Comparison of ENCODE assay signal across 9 cellular contexts in the genomic region with DNA sequence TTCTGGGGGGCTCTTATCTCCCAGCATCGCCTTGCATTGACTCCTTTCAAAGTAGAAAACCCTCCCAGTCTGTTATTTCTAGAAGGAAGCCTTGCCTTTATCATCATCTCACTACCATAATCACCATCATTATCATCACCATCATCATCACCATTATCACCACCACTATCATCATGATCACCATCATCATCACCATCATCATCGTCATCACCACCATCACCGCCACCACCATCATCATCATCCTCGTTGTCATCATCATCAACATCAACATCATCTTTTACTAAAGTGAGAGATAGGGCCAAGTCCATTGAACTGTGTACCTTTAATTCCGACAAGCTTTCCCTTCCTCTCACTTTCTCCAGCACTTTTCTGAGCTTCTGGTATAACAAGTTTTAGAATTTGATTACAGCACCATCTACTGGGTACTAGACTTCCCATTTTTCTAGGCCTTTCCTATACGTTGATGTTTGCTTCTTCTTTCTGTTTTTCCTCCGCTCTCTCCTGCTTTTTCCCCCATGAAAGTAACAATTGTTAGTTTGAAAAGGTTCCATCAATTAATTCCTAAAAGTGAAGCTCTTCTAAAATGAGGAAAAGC.
A peak's percentile ranks its signal among the peaks of the same experiment; 100 is the strongest.
DNase-seq lines count a peak whose midpoint lies in the region; ATAC-seq lines count a peak whose summit lies in the region.
"Had no signal": no experiment of that assay in that cellular context is flagged by ENCODE, and none has a peak within 500 bp of the region (broad histone marks: within the 10 kb centered on the region; RNA-seq: fewer than 3 reads in every experiment).

No MANE protein-coding gene starts in this region.

- H3K36me3 Mint-ChIP-seq in effector memory CD8-positive, alpha-beta T cell (ENCODE audit: insufficient read depth) = no peaks in the 10 kb centered on the region
- no peaks in the 10 kb centered on the region for H3K36me3 Mint-ChIP-seq in stimulated activated effector memory CD8-positive, alpha-beta T cell treated with anti-CD3 and anti-CD28 coated beads, Interleukin-12 subunit alpha, Interleukin-12 subunit beta, amount 100 ng/mL, for 72 hours

- no peak overlapping the region for H3K27ac Mint-ChIP-seq in effector memory CD8-positive, alpha-beta T cell
- no peak overlapping the region for H3K27ac Mint-ChIP-seq in stimulated activated effector memory CD8-positive, alpha-beta T cell treated with anti-CD3 and anti-CD28 coated beads, Interleukin-12 subunit alpha, Interleukin-12 subunit beta, amount 100 ng/mL, for 72 hours

- H3K4me3 ChIP-seq in skeletal muscle cell (ENCODE audit: low read depth, low read length) = no peak overlapping the region

- ATAC-seq in effector memory CD8-positive, alpha-beta T cell (replicated peaks) = no peak
- no peak for ATAC-seq in stimulated activated effector memory CD8-positive, alpha-beta T cell treated with anti-CD3 and anti-CD28 coated beads, Interleukin-12 subunit alpha, Interleukin-12 subunit beta, amount 100 ng/mL, for 72 hours
- ATAC-seq: activated T-cell treated with anti-CD3 and anti-CD28 coated beads, Interleukin-2, amount 50 U/mL, for 4 hours had no signal

- H3K9me3 Mint-ChIP-seq in effector memory CD8-positive, alpha-beta T cell = no peaks in the 10 kb centered on the region
- no peaks in the 10 kb centered on the region for H3K9me3 Mint-ChIP-seq in stimulated activated effector memory CD8-positive, alpha-beta T cell treated with anti-CD3 and anti-CD28 coated beads, Interleukin-12 subunit alpha, Interleukin-12 subunit beta, amount 100 ng/mL, for 72 hours
- H3K9me3 Mint-ChIP-seq: activated T-cell treated with anti-CD3 and anti-CD28 coated beads, Interleukin-2, amount 50 U/mL, for 4 hours had no signal

- peaks cover 0 to 2% of the 10 kb centered on the region in 2 donors for H3K4me1 Mint-ChIP-seq in effector memory CD8-positive, alpha-beta T cell (ENCODE audit: low read depth in 2 of 2)
- peaks cover 6% of the 10 kb centered on the region for H3K4me1 Mint-ChIP-seq in stimulated activated effector memory CD8-positive, alpha-beta T cell treated with anti-CD3 and anti-CD28 coated beads, Interleukin-12 subunit alpha, Interleukin-12 subunit beta, amount 100 ng/mL, for 72 hours

- H3K4me3 Mint-ChIP-seq in effector memory CD8-positive, alpha-beta T cell = no peak overlapping the region
- no peak overlapping the region for H3K4me3 Mint-ChIP-seq in stimulated activated effector memory CD8-positive, alpha-beta T cell treated with anti-CD3 and anti-CD28 coated beads, Interleukin-12 subunit alpha, Interleukin-12 subunit beta, amount 100 ng/mL, for 72 hours
- H3K4me3 Mint-ChIP-seq: activated T-cell treated with anti-CD3 and anti-CD28 coated beads, Interleukin-2, amount 50 U/mL, for 4 hours had no signal

- peaks cover 7 to 30% of the 10 kb centered on the region in 2 donors for H3K27me3 Mint-ChIP-seq in effector memory CD8-positive, alpha-beta T cell

- DNase-seq in NCI-H2081 treated with DMSO at 0.1 percent for 48 hours (lab: John Stamatoyannopoulos, UW) (peak; percentile 0), NCI-H2081 (lab: John Stamatoyannopoulos, UW) (no peak), NCI-H2196 treated with DMSO at 0.1 percent for 48 hours (lab: John Stamatoyannopoulos, UW; ENCODE audit: unreplicated experiment) (peak; percentile 6), dermis blood vessel endothelial cell (peak; percentile 1), skeletal muscle cell (ENCODE audit: low read depth) (peak; percentile 1), NCI-H1048 (lab: John Stamatoyannopoulos, UW) (no peak)
- no peak for DNase-seq in effector memory CD8-positive, alpha-beta T cell
- DNase-seq in stimulated activated effector memory CD8-positive, alpha-beta T cell treated with anti-CD3 and anti-CD28 coated beads, Interleukin-12 subunit alpha, Interleukin-12 subunit beta, amount 100 ng/mL, for 72 hours (ENCODE audit: low spot score in 2 of 2) = no peak
- DNase-seq: activated T-cell treated with anti-CD3 and anti-CD28 coated beads, Interleukin-2, amount 50 U/mL, for 4 hours had no signal

Comparison
In these comparisons a context has a peak if more than half of its experiments do, and no peak if none do; other contexts are left out.
1. DNase-seq: peak in NCI-H2081 treated with DMSO at 0.1 percent for 48 hours (single experiment), NCI-H2196 treated with DMSO at 0.1 percent for 48 hours (single experiment), dermis blood vessel endothelial cell (single experiment) and skeletal muscle cell (single experiment); none in NCI-H2081 (0 of 2), effector memory CD8-positive, alpha-beta T cell (0 of 3), NCI-H1048 (single experiment) and stimulated activated effector memory CD8-positive, alpha-beta T cell treated with anti-CD3 and anti-CD28 coated beads, Interleukin-12 subunit alpha, Interleukin-12 subunit beta, amount 100 ng/mL, for 72 hours (0 of 2).